Comparison of ENCODE assay signal across 15 cellular contexts in the genomic region with DNA sequence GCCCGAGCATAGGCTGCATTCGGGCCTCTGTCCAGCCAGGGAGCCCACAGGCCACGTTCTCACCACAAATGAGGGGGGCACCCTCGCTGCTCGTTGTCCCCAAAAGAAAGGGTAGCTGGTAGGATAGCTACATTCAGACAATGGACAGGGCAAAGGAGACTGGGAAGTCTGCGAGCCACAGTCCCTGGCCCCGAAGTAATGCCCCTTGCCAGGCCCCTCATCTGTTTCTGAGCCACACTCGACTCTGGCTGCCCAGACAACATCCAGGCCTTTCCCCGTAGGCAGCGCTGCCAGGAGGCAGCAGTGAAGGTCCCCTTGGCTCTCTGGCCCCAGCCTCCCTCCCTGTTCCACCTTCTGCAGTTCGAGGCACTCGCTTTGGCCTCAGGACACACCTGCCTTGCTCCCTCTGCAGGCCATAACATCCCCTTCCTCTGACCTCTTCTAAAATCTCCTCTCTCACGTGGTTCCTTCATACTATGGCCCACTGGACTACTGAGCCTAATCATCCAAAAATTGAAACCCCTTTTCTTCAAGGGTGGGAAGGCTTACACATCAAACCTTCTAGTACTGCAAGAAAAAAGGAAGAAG. TPM values are rescaled to one million over a fixed set of nuclear protein-coding genes. Genes with fewer than 3 reads are reported as not detected.
A peak's percentile ranks its signal among the peaks of the same experiment; 100 is the strongest.
DNase-seq lines count a peak whose midpoint lies in the region; ATAC-seq, FAIRE-seq and TF ChIP-seq lines count a peak whose summit lies in the region.
"Had no signal": no experiment of that assay in that cellular context is flagged by ENCODE, and none has a peak within 500 bp of the region (broad histone marks: within the 10 kb centered on the region; RNA-seq: fewer than 3 reads in every experiment).

No MANE protein-coding gene starts in this region.

- peaks cover 3% of the 10 kb centered on the region for H3F3A ChIP-seq in neural progenitor cell (ENCODE audit: low read depth)

- H3K56ac ChIP-seq in IMR-90 (ENCODE audit: extremely low read depth, insufficient read depth, low read length), result no peak overlapping the region

- FAIRE-seq in astrocyte (lab: Jason Lieb, UNC), result no peak

- H2AK9ac ChIP-seq in IMR-90 (replicated peaks; ENCODE audit: low read depth, low read length, poor library complexity), result no peak overlapping the region

- H3K27me3 Mint-ChIP-seq in astrocyte (ENCODE audit: low read depth, unreplicated experiment), result peaks cover 38% of the 10 kb centered on the region
- H3K27me3 Mint-ChIP-seq in neural progenitor cell (ENCODE audit: insufficient read depth, low read depth), result peaks cover 12% of the 10 kb centered on the region

- peak overlapping the region; percentile 32 for H2AFZ ChIP-seq in IMR-90 (replicated peaks; ENCODE audit: low read length, poor library complexity)
- no peak overlapping the region for H2AFZ ChIP-seq in astrocyte (ENCODE audit: low read depth, low read length)
- no peak overlapping the region for H2AFZ ChIP-seq in neural progenitor cell (replicated peaks)

- peaks cover 11% of the 10 kb centered on the region for H3K27me3 ChIP-seq in IMR-90 (ENCODE audit: control insufficient read depth, insufficient read depth, low read length)
- no peaks in the 10 kb centered on the region for H3K27me3 ChIP-seq in astrocyte (ENCODE audit: insufficient read depth, low read length)
- H3K27me3 ChIP-seq in neural progenitor cell, result no peaks in the 10 kb centered on the region

- no peak overlapping the region for H3K18ac ChIP-seq in IMR-90 (ENCODE audit: low read depth, low read length)

- H3K27ac ChIP-seq in IMR-90 (ENCODE audit: insufficient read depth, low read length), result no peak overlapping the region
- H3K27ac ChIP-seq in astrocyte (ENCODE audit: low read depth, low read length), result no peak overlapping the region
- H3K27ac ChIP-seq in neural progenitor cell, result no peak overlapping the region
- H3K27ac ChIP-seq: BLaER1 treated with 17β-estradiol and CSF1 and Interleukin-3, amounts not matched to agents 10 nM and 100 nM; KMS-11 had no signal

- H3K9me3 Mint-ChIP-seq in astrocyte (ENCODE audit: unreplicated experiment) (no peaks in the 10 kb centered on the region), neural progenitor cell (no peaks in the 10 kb centered on the region)
- H3K9me3 Mint-ChIP-seq: CD8-positive, alpha-beta memory T cell; T-cell had no signal

- H3K9ac ChIP-seq in IMR-90 (ENCODE audit: low read depth, low read length) (no peak overlapping the region), astrocyte (ENCODE audit: low read length) (no peak overlapping the region), neural progenitor cell (no peak overlapping the region)
- H3K9ac ChIP-seq: BLaER1 treated with 17β-estradiol and CSF1 and Interleukin-3, amounts not matched to agents 10 nM and 100 nM; KMS-11 had no signal

- WGBS in IMR-90 (ENCODE audit: extremely low coverage in 2 of 2, insufficient read length in 1 of 2), 2 experiments, result 47% methylated on average over 7 of the region's 13 CpGs; no CpG with 5 or more reads in 1 of the 2 experiments

- intact Hi-C loops in IMR-90 (cut with micrococcal nuclease), result loop anchor here (1.0 to 5.0 kb wide), 5 partner anchors 55 to 935 kb away; a partner anchor contains a TSS

- in situ Hi-C loops in IMR-90 (cut with MboI; ENCODE audit: low sequenced_read_pairs), result loop anchor here (5.0 to 25.0 kb wide), 2 partner anchors 235 to 835 kb away; no protein-coding TSS in a partner anchor

- ATAC-seq in IMR-90 (ENCODE audit: low read depth) (no peak), HG02885 (IDR thresholded peaks at IDR 0.05; ENCODE audit: poor library complexity, unreplicated experiment) (no peak), GM19324 (IDR thresholded peaks at IDR 0.05; ENCODE audit: low FRiP score, unreplicated experiment) (no peak), HG03457 (IDR thresholded peaks at IDR 0.05; ENCODE audit: unreplicated experiment) (no peak)

- H3K36me3 ChIP-seq in IMR-90 (ENCODE audit: control insufficient read depth, insufficient read depth, low read length) (no peaks in the 10 kb centered on the region), astrocyte (ENCODE audit: insufficient read depth, low read length) (no peaks in the 10 kb centered on the region), neural progenitor cell (no peaks in the 10 kb centered on the region)
- H3K36me3 ChIP-seq: BLaER1 treated with 17β-estradiol and CSF1 and Interleukin-3, amounts not matched to agents 10 nM and 100 nM had no signal

- H3K4me3 ChIP-seq in IMR-90 (ENCODE audit: insufficient read depth, low read depth, low read length), result no peak overlapping the region
- no peak overlapping the region for H3K4me3 ChIP-seq in astrocyte (ENCODE audit: insufficient read depth, low read depth, low read length)
- H3K4me3 ChIP-seq in neural progenitor cell, result no peak overlapping the region
- H3K4me3 ChIP-seq: BLaER1 treated with 17β-estradiol and CSF1 and Interleukin-3, amounts not matched to agents 10 nM and 100 nM had no signal

- H3K4me1 Mint-ChIP-seq in astrocyte (ENCODE audit: low read depth, unreplicated experiment) (peaks cover 4% of the 10 kb centered on the region), neural progenitor cell (peaks cover 32% of the 10 kb centered on the region)

- H3K27ac Mint-ChIP-seq in astrocyte (ENCODE audit: unreplicated experiment) (no peak overlapping the region), neural progenitor cell (peak overlapping the region; percentile 40)
- H3K27ac Mint-ChIP-seq: CD8-positive, alpha-beta memory T cell; T-cell had no signal

- H3K4ac ChIP-seq in IMR-90 (ENCODE audit: low read depth, low read length), result no peak overlapping the region

- no peak for TF ChIP-seq CTCF in IMR-90 (conservative IDR thresholded peaks at IDR 0.05; ENCODE audit: low read depth, low read length)
- no peak for TF ChIP-seq CTCF in astrocyte (IDR thresholded peaks at IDR 0.05; ENCODE audit: insufficient read depth, low read depth, low read length)
- TF ChIP-seq CTCF in neural progenitor cell (IDR thresholded peaks at IDR 0.05), result peak; percentile 28

- H3K14ac ChIP-seq in IMR-90 (replicated peaks; ENCODE audit: low read depth, low read length), result no peak overlapping the region

- H2BK20ac ChIP-seq in IMR-90 (ENCODE audit: low read depth, low read length), result no peak overlapping the region

- H3K9me1 ChIP-seq in IMR-90 (ENCODE audit: insufficient read depth, low read length), result no peaks in the 10 kb centered on the region

- no peak overlapping the region for H2BK120ac ChIP-seq in IMR-90 (ENCODE audit: low read depth, low read length)

- TF ChIP-seq RAD21 in IMR-90 (IDR thresholded peaks at IDR 0.05; ENCODE audit: low read length), result no peak

- BruUV-seq in IMR-90 (replicated peaks; lab: Mats Ljungman, UMichigan), result no TSS peak

- no peak overlapping the region for H2BK15ac ChIP-seq in IMR-90 (ENCODE audit: low read depth, low read length)

- no peak overlapping the region for H4K91ac ChIP-seq in IMR-90 (ENCODE audit: insufficient read depth, low read depth, low read length)

- H4K8ac ChIP-seq in IMR-90 (ENCODE audit: low read depth in 2 of 2, low read length in 2 of 2), result no peak overlapping the region

- H3K36me3 Mint-ChIP-seq in astrocyte (ENCODE audit: low read depth, unreplicated experiment), result no peaks in the 10 kb centered on the region
- no peaks in the 10 kb centered on the region for H3K36me3 Mint-ChIP-seq in neural progenitor cell
- H3K36me3 Mint-ChIP-seq: CD8-positive, alpha-beta memory T cell; T-cell had no signal

- no peaks in the 10 kb centered on the region for H3K79me1 ChIP-seq in IMR-90 (ENCODE audit: low read depth in 1 of 2, low read length in 2 of 2)

- H4K5ac ChIP-seq in IMR-90 (ENCODE audit: low read depth, low read length), result no peak overlapping the region

- dilution Hi-C loops in IMR-90 (cut with HindIII; ENCODE audit: low sequenced_read_pairs, unreplicated experiment), result no loop called here

- H2BK5ac ChIP-seq in IMR-90 (ENCODE audit: low read depth, low read length, poor library complexity, severe bottlenecking), result no peak overlapping the region

- H2AK5ac ChIP-seq in IMR-90 (ENCODE audit: low read depth, low read length), result no peak overlapping the region

- H3K4me1 ChIP-seq in IMR-90 (ENCODE audit: control insufficient read depth, insufficient read depth, low read length) (no peaks in the 10 kb centered on the region), astrocyte (ENCODE audit: insufficient read depth, low read length) (no peaks in the 10 kb centered on the region), neural progenitor cell (no peaks in the 10 kb centered on the region)

- no peak overlapping the region for H3K23ac ChIP-seq in IMR-90 (ENCODE audit: low read depth, low read length)

- POLR2A ChIA-PET in IMR-90 (lab: Charles Lee; ENCODE audit: unreplicated experiment), result no interaction called here

- H4K20me1 ChIP-seq in IMR-90 (ENCODE audit: insufficient read depth, low read length) (no peaks in the 10 kb centered on the region), astrocyte (ENCODE audit: insufficient read depth, low read length) (no peaks in the 10 kb centered on the region), neural progenitor cell (ENCODE audit: low read depth) (no peaks in the 10 kb centered on the region)

- H3K4me2 ChIP-seq in IMR-90 (ENCODE audit: low read depth, low read length) (no peak overlapping the region), astrocyte (ENCODE audit: low read length) (no peak overlapping the region), neural progenitor cell (no peak overlapping the region)
- H3K4me2 ChIP-seq: KMS-11 had no signal

- peak overlapping the region; percentile 36 for H3K4me3 Mint-ChIP-seq in astrocyte (ENCODE audit: unreplicated experiment)
- H3K4me3 Mint-ChIP-seq in neural progenitor cell, result peak overlapping the region; percentile 11
- H3K4me3 Mint-ChIP-seq: CD8-positive, alpha-beta memory T cell; T-cell had no signal

- CTCF ChIA-PET in IMR-90 (lab: Yijun Ruan, JAX), result interaction anchor here (0.5 to 0.9 kb wide), 4 partner anchors 9 to 999 kb away, joined by 3 to 5 read pairs (median 4); no protein-coding TSS in a partner anchor

- H3K79me2 ChIP-seq in astrocyte (ENCODE audit: insufficient read depth, low read length), result no peaks in the 10 kb centered on the region
- no peaks in the 10 kb centered on the region for H3K79me2 ChIP-seq in neural progenitor cell (ENCODE audit: low read depth)

- DNase-seq in GM03348 (ENCODE audit: low spot score), result peak; percentile 0
- DNase-seq in IMR-90, result no peak
- DNase-seq in astrocyte (ENCODE audit: low read depth), result no peak
- DNase-seq in neural progenitor cell (ENCODE audit: low spot score), result no peak
- no peak for DNase-seq in putamen (ENCODE audit: low spot score)
- DNase-seq: SIG-M5 had no signal

- no peak for TF ChIP-seq POLR2A in IMR-90 (IDR thresholded peaks at IDR 0.05; ENCODE audit: low read depth, low read length)

- no peaks in the 10 kb centered on the region for H3K9me3 ChIP-seq in IMR-90 (ENCODE audit: control insufficient read depth, insufficient read depth, low read length)
- no peaks in the 10 kb centered on the region for H3K9me3 ChIP-seq in astrocyte (ENCODE audit: insufficient read depth, low read depth, low read length)
- H3K9me3 ChIP-seq in neural progenitor cell (ENCODE audit: low read depth), result no peaks in the 10 kb centered on the region
- H3K9me3 ChIP-seq: BLaER1 treated with 17β-estradiol and CSF1 and Interleukin-3, amounts not matched to agents 10 nM and 100 nM had no signal

RNA-seq across cellular contexts. Expression of a gene that starts 12.2 kb away (rescaled TPM):
- total RNA-seq in IMR-90 (2012; rRNA removed) (not detected in 2 replicates), astrocyte (not detected in 2 replicates), neural progenitor cell (ENCODE audit: low replicate concordance) (0.37 and 2.3 TPM in 2 replicates)
- not detected in 2 replicates for polyA plus RNA-seq in IMR-90 (2012; rRNA removed)
- polyA plus RNA-seq in IMR-90 (2012; cell fraction: cytosol; rRNA removed), result 0.02 TPM in 1 of 2 replicates, not detected in the other
- polyA plus RNA-seq in IMR-90 (2012; cell fraction: nucleus; rRNA removed; ENCODE audit: low replicate concordance), result not detected in 2 replicates
- total RNA-seq: CD8-positive, alpha-beta memory T cell; MCF 10A; RPMI7951; T-cell had no signal
- polyA plus RNA-seq: CD8-positive, alpha-beta memory T cell had no signal

RNA-seq across cellular contexts. Expression of a gene that starts 21.5 kb away (rescaled TPM):
- 19.4 and 21.5 TPM in 2 replicates for total RNA-seq in IMR-90 (2012; rRNA removed)
- polyA plus RNA-seq in IMR-90 (2012; rRNA removed), result 25.9 and 36.8 TPM in 2 replicates
- 15.5 and 16.4 TPM in 2 replicates for polyA plus RNA-seq in IMR-90 (2012; cell fraction: cytosol; rRNA removed)
- 8.6 and 18.5 TPM in 2 replicates for polyA plus RNA-seq in IMR-90 (2012; cell fraction: nucleus; rRNA removed; ENCODE audit: low replicate concordance)
- total RNA-seq in astrocyte, result 1.1 and 2.6 TPM in 2 replicates
- 71.3 and 151 TPM in 2 replicates for total RNA-seq in neural progenitor cell (ENCODE audit: low replicate concordance)
- polyA plus RNA-seq: CD8-positive, alpha-beta memory T cell had no signal
